In genomic region chr1:228219245-228219961, GRCh38 we compare ENCODE assay signal across 28 cellular contexts. TPM values are rescaled to one million over a fixed set of nuclear protein-coding genes. Genes with fewer than 3 reads are reported as not detected.
DNase-seq lines count a peak whose midpoint lies in the region; ATAC-seq, FAIRE-seq and TF ChIP-seq lines count a peak whose summit lies in the region.
"Had no signal": no experiment of that assay in that cellular context is flagged by ENCODE, and none has a peak within 500 bp of the region (broad histone marks: within the 10 kb centered on the region; RNA-seq: fewer than 3 reads in every experiment).

No MANE protein-coding gene starts in this region.

- H3K9ac ChIP-seq in HepG2 (ENCODE audit: insufficient read depth, low read depth, low read length) (no peak overlapping the region), trophoblast cell (ENCODE audit: low read length) (no peak overlapping the region)

- H3K79me1 ChIP-seq in trophoblast cell (ENCODE audit: low read length), result no peaks in the 10 kb centered on the region

- H3K79me2 ChIP-seq in HepG2 (ENCODE audit: insufficient read depth, low read length), result no peaks in the 10 kb centered on the region
- H3K79me2 ChIP-seq in trophoblast cell (ENCODE audit: control insufficient read depth, insufficient read depth, low read length, poor library complexity), result no peaks in the 10 kb centered on the region

- no TSS peak for BruUV-seq in HepG2 (replicated peaks; lab: Mats Ljungman, UMichigan)

- no peak overlapping the region for H4K8ac ChIP-seq in trophoblast cell (ENCODE audit: low read depth, low read length)

- H4K91ac ChIP-seq in trophoblast cell (ENCODE audit: low read depth, low read length), result no peak overlapping the region

- in situ Hi-C loops in HepG2 (cut with HindIII; ENCODE audit: extremely low pct_ligation_motif_present, low pct_unique_long_range_greater_than_20kb), result no loop called here

- TF ChIP-seq EP300 in HepG2 (IDR thresholded peaks at IDR 0.05; ENCODE audit: low read depth in 2 of 2, low read length in 2 of 2) (no peak), HepG2 (CRISPR knock-in tag; IDR thresholded peaks at IDR 0.05; ENCODE audit: borderline replicate concordance) (no peak)

- no peak overlapping the region for H3K4me2 ChIP-seq in HepG2 (ENCODE audit: low read depth, low read length)
- H3K4me2 ChIP-seq in trophoblast cell (ENCODE audit: low read length), result no peak overlapping the region
- H3K4me2 ChIP-seq: A549, GM23338 had no signal

- H2BK5ac ChIP-seq in trophoblast cell (ENCODE audit: low read depth, low read length, poor library complexity), result no peak overlapping the region

- no peak for DNase-seq in left ventricle myocardium inferior
- no peak for DNase-seq in Right ventricle myocardium superior
- DNase-seq in HepG2 (ENCODE audit: low spot score), result no peak
- no peak for DNase-seq in trophoblast cell
- DNase-seq in NCI-H2227 treated with DMSO at 0.1 percent for 48 hours (lab: John Stamatoyannopoulos, UW), result no peak
- no peak for DNase-seq in WERI-Rb-1
- DNase-seq: AML-193; C1 segment of cervical spinal cord; CD4-positive, alpha-beta memory T cell; COR-L47; DMS53; H9; Karpas-422; NCI-H1092; NCI-H1417 treated with DMSO at 0.1 percent for 48 hours; NCI-H1694 treated with DMSO at 0.1 percent for 48 hours; NCI-H2081; NCI-H226; NCI-H510A; NCI-H69; OCI-M1; Peyer's patch; SJCRH30 had no signal

- intact Hi-C loops in left ventricle myocardium inferior (cut with micrococcal nuclease), result no loop called here
- intact Hi-C loops in Right ventricle myocardium superior (cut with DNase I), result no loop called here
- intact Hi-C loops in HepG2 (cut with micrococcal nuclease; ENCODE audit: unreplicated experiment), result no loop called here

- POLR2A ChIA-PET in HepG2 (lab: Yijun Ruan, JAX), result no interaction called here

- no peaks in the 10 kb centered on the region for H3K27me3 ChIP-seq in left ventricle myocardium inferior (ENCODE audit: low read depth)
- peaks cover 3 to 40% of the 10 kb centered on the region in 2 experiments; a peak in 4 of 5 replicates for H3K27me3 ChIP-seq in HepG2 (ENCODE audit: control insufficient read depth in 1 of 2, insufficient read depth in 2 of 2, low read length in 2 of 2)
- no peaks in the 10 kb centered on the region for H3K27me3 ChIP-seq in trophoblast cell (ENCODE audit: insufficient read depth, low read length)
- no peaks in the 10 kb centered on the region for H3K27me3 ChIP-seq in WERI-Rb-1 (ENCODE audit: insufficient read depth, low read depth, severe bottlenecking)
- H3K27me3 ChIP-seq: Peyer's patch, SJCRH30 had no signal

- H3K4me1 ChIP-seq in left ventricle myocardium inferior (peaks cover 86% of the 10 kb centered on the region), HepG2 (ENCODE audit: insufficient read depth, low read length) (peaks cover 8% of the 10 kb centered on the region; the same call in 1 of the 2 replicates), trophoblast cell (ENCODE audit: control insufficient read depth in 1 of 2, insufficient read depth in 2 of 2, low read length in 2 of 2) (peaks cover 0 to under 1% of the 10 kb centered on the region in 2 experiments)
- H3K4me1 ChIP-seq: A549 had no signal

- H3K36me3 ChIP-seq in left ventricle myocardium inferior (peaks cover 89% of the 10 kb centered on the region), HepG2 (replicated peaks in 1 of 2; ENCODE audit: control insufficient read depth in 1 of 2, insufficient read depth in 2 of 2, low read length in 2 of 2) (no peaks in the 10 kb centered on the region), trophoblast cell (ENCODE audit: control insufficient read depth in 1 of 2, insufficient read depth in 2 of 2, low read length in 2 of 2) (peaks cover 25 to 29% of the 10 kb centered on the region in 2 experiments), WERI-Rb-1 (no peaks in the 10 kb centered on the region)
- H3K36me3 ChIP-seq: Peyer's patch, SJCRH30 had no signal

- WGBS in HepG2 (ENCODE audit: low lambda C conversion rate), result 49% methylated on average over 11 of the region's 16 CpGs
- WGBS in trophoblast cell (ENCODE audit: extremely low coverage, insufficient coverage, insufficient read length), result no CpG with 5 or more reads among the region's 16 CpGs

- peaks cover 5% of the 10 kb centered on the region for H3K9me3 ChIP-seq in left ventricle myocardium inferior (replicated peaks)
- no peaks in the 10 kb centered on the region for H3K9me3 ChIP-seq in HepG2 (ENCODE audit: low read length)
- H3K9me3 ChIP-seq in trophoblast cell (ENCODE audit: insufficient read depth, low read depth, low read length), result peaks cover 3% of the 10 kb centered on the region
- no peaks in the 10 kb centered on the region for H3K9me3 ChIP-seq in WERI-Rb-1 (ENCODE audit: severe bottlenecking)
- H3K9me3 ChIP-seq: Peyer's patch, SJCRH30 had no signal

- H3K18ac ChIP-seq in trophoblast cell (ENCODE audit: low read length), result no peak overlapping the region

- peak overlapping the region; percentile 36 for H3K27ac ChIP-seq in left ventricle myocardium inferior (replicated peaks)
- H3K27ac ChIP-seq in HepG2 (ENCODE audit: extremely low read length, insufficient read depth, low read length), result no peak overlapping the region
- H3K27ac ChIP-seq in trophoblast cell (ENCODE audit: low read depth, low read length), result no peak overlapping the region
- H3K27ac ChIP-seq in WERI-Rb-1, result no peak overlapping the region
- H3K27ac ChIP-seq: A549, Peyer's patch, SJCRH30 had no signal

- no peak overlapping the region for H3K14ac ChIP-seq in trophoblast cell (ENCODE audit: low read length)

- CTCF ChIA-PET in HepG2 (lab: Yijun Ruan, JAX; ENCODE audit: low intra/inter-chr PET ratio, low total read pairs), result no interaction called here

- no peak for ATAC-seq in Right ventricle myocardium superior (ENCODE audit: poor library complexity)
- no peak for ATAC-seq in HepG2
- no peak for ATAC-seq in HG03520 (IDR thresholded peaks at IDR 0.05; ENCODE audit: unreplicated experiment)
- ATAC-seq in HG03097 (IDR thresholded peaks at IDR 0.05; ENCODE audit: low FRiP score, unreplicated experiment), result no peak
- ATAC-seq: A549, GM23338 had no signal

- no peak for TF ChIP-seq RAD21 in HepG2 (CRISPR knock-in tag; IDR thresholded peaks at IDR 0.05)

- H3K4ac ChIP-seq in trophoblast cell (ENCODE audit: low read depth, low read length), result no peak overlapping the region

- H4K20me1 ChIP-seq in HepG2 (ENCODE audit: insufficient read depth, low read length), result no peaks in the 10 kb centered on the region

- H2AFZ ChIP-seq in HepG2 (ENCODE audit: low read length) (no peak overlapping the region), trophoblast cell (ENCODE audit: insufficient read depth, low read length, poor library complexity) (no peak overlapping the region)
- H2AFZ ChIP-seq: GM23338 had no signal

- H3K23ac ChIP-seq in trophoblast cell (ENCODE audit: low read length), result no peak overlapping the region

- H3K4me3 ChIP-seq in left ventricle myocardium inferior (no peak overlapping the region), HepG2 (replicated peaks in 1 of 3; ENCODE audit: insufficient read depth in 1 of 3, low read depth in 2 of 3, low read length in 3 of 3) (no peak overlapping the region), trophoblast cell (ENCODE audit: low read depth, low read length) (peak overlapping the region; percentile 29), WERI-Rb-1 (ENCODE audit: low read depth, low read length) (no peak overlapping the region)
- H3K4me3 ChIP-seq: A549, GM23338, Peyer's patch, SJCRH30 had no signal

- no peak overlapping the region for H2BK12ac ChIP-seq in trophoblast cell (ENCODE audit: low read length)

- TF ChIP-seq CTCF in left ventricle myocardium inferior (IDR thresholded peaks at IDR 0.05; ENCODE audit: borderline replicate concordance) (no peak), HepG2 (CRISPR knock-in tag; IDR thresholded peaks at IDR 0.05) (no peak), WERI-Rb-1 (IDR thresholded peaks at IDR 0.05; ENCODE audit: low read depth, low read length) (no peak)

- H4K12ac ChIP-seq in trophoblast cell (ENCODE audit: low read depth, low read length), result no peak overlapping the region

- no peak for TF ChIP-seq POLR2A in HepG2 (IDR thresholded peaks at IDR 0.05; ENCODE audit: insufficient read depth in 1 of 2, low read depth in 2 of 2, low read length in 2 of 2)

- no peak overlapping the region for H2AK5ac ChIP-seq in trophoblast cell (ENCODE audit: low read length)

- no peak overlapping the region for H2BK120ac ChIP-seq in trophoblast cell (ENCODE audit: insufficient read depth, low read length, poor library complexity)

- no peak for FAIRE-seq in HepG2 (lab: Jason Lieb, UNC)
- FAIRE-seq: A549, GM18507 had no signal

RNA-seq across cellular contexts. Expression of gene OBSCN, which starts 11.6 kb away (rescaled TPM):
- total RNA-seq in left ventricle myocardium inferior, result 316 TPM
- total RNA-seq in Right ventricle myocardium superior, result 316 TPM
- 0.08 and 0.20 TPM in 2 replicates for total RNA-seq in HepG2 (2016; rRNA removed; fragmentation: Illumina TruSeq; extraction: Trizol)
- total RNA-seq in HepG2 (2016; cell fraction: cytosol; rRNA removed; fragmentation: Illumina TruSeq; extraction: Trizol; ENCODE audit: low read depth), result not detected in 2 replicates
- 0.09 and 0.13 TPM in 2 replicates for total RNA-seq in HepG2 (2016; cell fraction: insoluble cytoplasmic fraction; rRNA removed; fragmentation: Illumina TruSeq; extraction: Trizol)
- 0.06 and 0.07 TPM in 2 replicates for total RNA-seq in HepG2 (2016; cell fraction: membrane; rRNA removed; fragmentation: Illumina TruSeq; extraction: Trizol)
- total RNA-seq in HepG2 (2016; cell fraction: nucleus; rRNA removed; fragmentation: Illumina TruSeq; extraction: Trizol), result 0.12 TPM in 1 of 2 replicates, not detected in the other
- polyA plus RNA-seq in HepG2 (2011; rRNA removed), result 0.10 and 0.20 TPM in 2 replicates
- polyA plus RNA-seq in HepG2 (2011; cell fraction: cytosol; rRNA removed), result 0.03 and 0.07 TPM in 2 replicates
- polyA plus RNA-seq in HepG2 (2011; cell fraction: nucleus; rRNA removed), result 0.58 and 1.1 TPM in 2 replicates
- 0.09 and 0.55 TPM in 2 replicates for polyA plus RNA-seq in HepG2 (2012)
- not detected in 2 replicates for polyA plus RNA-seq in HepG2 (2016; cell fraction: cytosol; fragmentation: Illumina TruSeq; extraction: Trizol; ENCODE audit: low read depth)
- polyA plus RNA-seq in HepG2 (2016; cell fraction: insoluble cytoplasmic fraction; fragmentation: Illumina TruSeq; extraction: Trizol; ENCODE audit: low read depth), result 0.08 and 0.10 TPM in 2 replicates
- not detected in 2 replicates for polyA plus RNA-seq in HepG2 (2016; cell fraction: membrane; fragmentation: Illumina TruSeq; extraction: Trizol; ENCODE audit: low read depth)
- 0.14 and 0.32 TPM in 2 replicates for polyA plus RNA-seq in HepG2 (2016; cell fraction: nucleus; fragmentation: Illumina TruSeq; extraction: Trizol; ENCODE audit: insufficient read depth, low read depth)
- 0.24 and 23.5 TPM in 2 replicates for polyA minus RNA-seq in HepG2 (2011; rRNA and poly(A)+ RNA removed; ENCODE audit: low replicate concordance)
- polyA minus RNA-seq in HepG2 (2011; cell fraction: cytosol; rRNA and poly(A)+ RNA removed), result 0.10 and 0.35 TPM in 2 replicates
- 0.52 and 0.99 TPM in 2 replicates for polyA minus RNA-seq in HepG2 (2011; cell fraction: nucleus; rRNA and poly(A)+ RNA removed)
- 6.4 and 7.0 TPM in 2 replicates for polyA plus RNA-seq in trophoblast cell (2013)

RNA-seq across cellular contexts. Expression of gene IBA57, which starts 53.8 kb away (rescaled TPM):
- total RNA-seq in left ventricle myocardium inferior (15.0 TPM), Right ventricle myocardium superior (14.8 TPM), HepG2 (2016; rRNA removed; fragmentation: Illumina TruSeq; extraction: Trizol) (9.7 and 10.2 TPM in 2 replicates)
- 0.81 and 1.6 TPM in 2 replicates for total RNA-seq in HepG2 (2016; cell fraction: cytosol; rRNA removed; fragmentation: Illumina TruSeq; extraction: Trizol; ENCODE audit: low read depth)
- 8.3 and 9.2 TPM in 2 replicates for total RNA-seq in HepG2 (2016; cell fraction: insoluble cytoplasmic fraction; rRNA removed; fragmentation: Illumina TruSeq; extraction: Trizol)
- 2.3 and 3.6 TPM in 2 replicates for total RNA-seq in HepG2 (2016; cell fraction: membrane; rRNA removed; fragmentation: Illumina TruSeq; extraction: Trizol)
- 3.8 and 4.7 TPM in 2 replicates for total RNA-seq in HepG2 (2016; cell fraction: nucleus; rRNA removed; fragmentation: Illumina TruSeq; extraction: Trizol)
- 2.3 and 4.2 TPM in 2 replicates for polyA plus RNA-seq in HepG2 (2011; rRNA removed)
- 1.7 and 3.8 TPM in 2 replicates for polyA plus RNA-seq in HepG2 (2011; cell fraction: cytosol; rRNA removed)
- polyA plus RNA-seq in HepG2 (2011; cell fraction: nucleus; rRNA removed), result 3.6 and 5.6 TPM in 2 replicates
- 2.1 and 2.8 TPM in 2 replicates for polyA plus RNA-seq in HepG2 (2012)
- 0.59 and 1.2 TPM in 2 replicates for polyA plus RNA-seq in HepG2 (2016; cell fraction: cytosol; fragmentation: Illumina TruSeq; extraction: Trizol; ENCODE audit: low read depth)
- polyA plus RNA-seq in HepG2 (2016; cell fraction: insoluble cytoplasmic fraction; fragmentation: Illumina TruSeq; extraction: Trizol; ENCODE audit: low read depth), result 7.5 and 7.6 TPM in 2 replicates
- 2.2 and 2.3 TPM in 2 replicates for polyA plus RNA-seq in HepG2 (2016; cell fraction: membrane; fragmentation: Illumina TruSeq; extraction: Trizol; ENCODE audit: low read depth)
- 4.3 and 5.9 TPM in 2 replicates for polyA plus RNA-seq in HepG2 (2016; cell fraction: nucleus; fragmentation: Illumina TruSeq; extraction: Trizol; ENCODE audit: insufficient read depth, low read depth)
- 2.7 and 11.4 TPM in 2 replicates for polyA minus RNA-seq in HepG2 (2011; rRNA and poly(A)+ RNA removed; ENCODE audit: low replicate concordance)
- polyA minus RNA-seq in HepG2 (2011; cell fraction: cytosol; rRNA and poly(A)+ RNA removed), result 3.1 and 4.6 TPM in 2 replicates
- polyA minus RNA-seq in HepG2 (2011; cell fraction: nucleus; rRNA and poly(A)+ RNA removed), result 3.7 and 5.7 TPM in 2 replicates
- polyA plus RNA-seq in trophoblast cell (2013), result 1.2 and 1.4 TPM in 2 replicates

Comparison
In these comparisons a context has a peak if more than half of its experiments do, and no peak if none do; other contexts are left out.
1. RNA of gene OBSCN, which starts 11.6 kb away (total RNA-seq): 316 TPM in left ventricle myocardium inferior (single experiment) and 316 TPM in Right ventricle myocardium superior (single experiment); 0.06 to 0.20 TPM in HepG2; every median in the first group is over 100 times any median in the second.